24 cellular contexts compared by ENCODE assay signal in the genomic region with DNA sequence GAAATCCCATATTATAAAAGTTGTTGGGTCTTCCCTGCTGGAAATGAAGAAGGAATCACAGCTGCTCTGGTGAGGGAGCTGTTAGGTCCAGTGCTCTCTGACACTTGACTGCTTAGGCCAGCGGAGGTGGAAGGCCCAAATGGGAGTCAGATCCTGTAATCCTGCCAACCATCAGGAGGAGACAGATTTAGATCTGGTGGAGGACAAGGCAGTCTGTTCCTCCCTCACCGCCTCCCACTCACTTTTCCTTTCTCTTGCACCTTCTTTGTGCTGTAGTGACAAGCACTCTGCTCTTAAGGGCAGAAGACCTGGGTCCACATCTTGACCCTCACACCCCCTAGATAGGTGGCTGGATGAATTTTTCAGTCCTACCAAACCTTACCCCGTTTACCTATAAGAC. TPM values are rescaled to one million over a fixed set of nuclear protein-coding genes. Genes with fewer than 3 reads are reported as not detected.
A peak's percentile ranks its signal among the peaks of the same experiment; 100 is the strongest.
DNase-seq lines count a peak whose midpoint lies in the region; ATAC-seq lines count a peak whose summit lies in the region.
"Had no signal": no experiment of that assay in that cellular context is flagged by ENCODE, and none has a peak within 500 bp of the region (broad histone marks: within the 10 kb centered on the region; RNA-seq: fewer than 3 reads in every experiment).

No MANE protein-coding gene starts in this region.

- no peak overlapping the region for H3K4me3 Mint-ChIP-seq in activated T-cell treated with anti-CD3 and anti-CD28 coated beads, Interleukin-2, amount 50 U/mL, for 24 hours
- H3K4me3 Mint-ChIP-seq in natural killer cell treated with Interleukin-12 subunit alpha and Interleukin-12 subunit beta and Interleukin-15 and Interleukin-18, amount 100 ng/mL, for 72 hours: no peak overlapping the region
- H3K4me3 Mint-ChIP-seq: CD4-positive, CD25-positive, alpha-beta regulatory T cell had no signal

- peak overlapping the region; percentile 48 for H3K27ac ChIP-seq in temporal lobe (ENCODE audit: low read depth, low read length)
- H3K27ac ChIP-seq: BLaER1, PC-9, SJCRH30 had no signal

- no peak for ATAC-seq in natural killer cell treated with Interleukin-12 subunit alpha and Interleukin-12 subunit beta and Interleukin-15 and Interleukin-18, amount 100 ng/mL, for 72 hours
- ATAC-seq in left ventricle myocardium superior: no peak
- ATAC-seq: GM12878, HCT116, Right ventricle myocardium inferior had no signal

- DNase-seq in activated T-cell treated with anti-CD3 and anti-CD28 coated beads, Interleukin-2, amount 50 U/mL, for 24 hours: no peak
- DNase-seq in activated T-cell treated with anti-CD3 and anti-CD28 coated beads for 4 hours (no peak), G401 (ENCODE audit: low spot score) (peak; percentile 18), cerebellar cortex (ENCODE audit: low spot score) (peak; percentile 7), left ventricle myocardium superior (no peak)
- DNase-seq in natural killer cell treated with Interleukin-12 subunit alpha and Interleukin-12 subunit beta and Interleukin-15 and Interleukin-18, amount 100 ng/mL, for 72 hours (ENCODE audit: low spot score): no peak
- DNase-seq: CD4-positive, CD25-positive, alpha-beta regulatory T cell; GDM1; IMR-90; KG1; MG63; NCI-H1105 treated with DMSO at 0.1 percent for 48 hours; NCI-H146; NCI-H1930; NCI-H2107; NCI-H748 treated with DMSO at 0.1 percent for 48 hours; NK-92 treated with Interleukin-12 subunit alpha and Interleukin-12 subunit beta, amount 100 ng/mL, for 24 hours; SJCRH30 had no signal

- peak overlapping the region; percentile 71 for H3K27ac Mint-ChIP-seq in activated T-cell treated with anti-CD3 and anti-CD28 coated beads, Interleukin-2, amount 50 U/mL, for 24 hours
- no peak overlapping the region for H3K27ac Mint-ChIP-seq in natural killer cell treated with Interleukin-12 subunit alpha and Interleukin-12 subunit beta and Interleukin-15 and Interleukin-18, amount 100 ng/mL, for 72 hours
- H3K27ac Mint-ChIP-seq: CD4-positive, CD25-positive, alpha-beta regulatory T cell had no signal

- peaks cover 19% of the 10 kb centered on the region for H3K27me3 Mint-ChIP-seq in activated T-cell treated with anti-CD3 and anti-CD28 coated beads, Interleukin-2, amount 50 U/mL, for 24 hours
- H3K27me3 Mint-ChIP-seq in natural killer cell treated with Interleukin-12 subunit alpha and Interleukin-12 subunit beta and Interleukin-15 and Interleukin-18, amount 100 ng/mL, for 72 hours: peaks cover 22 to 23% of the 10 kb centered on the region in 2 donors

- peaks cover 17% of the 10 kb centered on the region for H3K4me1 Mint-ChIP-seq in activated T-cell treated with anti-CD3 and anti-CD28 coated beads, Interleukin-2, amount 50 U/mL, for 24 hours (ENCODE audit: low read depth)
- H3K4me1 Mint-ChIP-seq in natural killer cell treated with Interleukin-12 subunit alpha and Interleukin-12 subunit beta and Interleukin-15 and Interleukin-18, amount 100 ng/mL, for 72 hours (ENCODE audit: low read depth in 2 of 2): no peaks in the 10 kb centered on the region
- H3K4me1 Mint-ChIP-seq: CD4-positive, CD25-positive, alpha-beta regulatory T cell had no signal

- intact Hi-C loops in left ventricle myocardium superior (cut with micrococcal nuclease): no loop called here

- in situ Hi-C loops in G401 (cut with HindIII; ENCODE audit: low sequenced_read_pairs): no loop called here

- H3K9me3 Mint-ChIP-seq in activated T-cell treated with anti-CD3 and anti-CD28 coated beads, Interleukin-2, amount 50 U/mL, for 24 hours: no peaks in the 10 kb centered on the region
- H3K9me3 Mint-ChIP-seq in natural killer cell treated with Interleukin-12 subunit alpha and Interleukin-12 subunit beta and Interleukin-15 and Interleukin-18, amount 100 ng/mL, for 72 hours: no peaks in the 10 kb centered on the region
- H3K9me3 Mint-ChIP-seq: CD4-positive, CD25-positive, alpha-beta regulatory T cell had no signal

- H3K36me3 Mint-ChIP-seq in activated T-cell treated with anti-CD3 and anti-CD28 coated beads, Interleukin-2, amount 50 U/mL, for 24 hours (ENCODE audit: low read depth): no peaks in the 10 kb centered on the region
- no peaks in the 10 kb centered on the region for H3K36me3 Mint-ChIP-seq in natural killer cell treated with Interleukin-12 subunit alpha and Interleukin-12 subunit beta and Interleukin-15 and Interleukin-18, amount 100 ng/mL, for 72 hours
- H3K36me3 Mint-ChIP-seq: CD4-positive, CD25-positive, alpha-beta regulatory T cell had no signal

RNA-seq across cellular contexts. Expression of a gene that starts 59.7 kb away (rescaled TPM):
- total RNA-seq in G401 (2014; rRNA removed; shearing (Covaris generic)): not detected in 2 replicates
- total RNA-seq in temporal lobe (12.5 TPM), left ventricle myocardium superior (2.5 TPM)
- not detected for total RNA-seq in natural killer cell treated with Interleukin-12 subunit alpha and Interleukin-12 subunit beta and Interleukin-15 and Interleukin-18, amount 100 ng/mL, for 72 hours
- total RNA-seq: GM12878, IMR-90, PC-9, SJCRH30 had no signal

Comparison
In these comparisons a context has a peak if more than half of its experiments do, and no peak if none do; other contexts are left out.
1. DNase-seq: peak in G401 (single experiment) and cerebellar cortex (single experiment); none in activated T-cell treated with anti-CD3 and anti-CD28 coated beads, Interleukin-2, amount 50 U/mL, for 24 hours (single experiment), activated T-cell treated with anti-CD3 and anti-CD28 coated beads for 4 hours (single experiment), natural killer cell treated with Interleukin-12 subunit alpha and Interleukin-12 subunit beta and Interleukin-15 and Interleukin-18, amount 100 ng/mL, for 72 hours (single experiment) and left ventricle myocardium superior (single experiment).